17 cellular contexts compared by ENCODE assay signal in genomic region chr3:87076951-87077350, GRCh38.
A peak's percentile ranks its signal among the peaks of the same experiment; 100 is the strongest.
DNase-seq lines count a peak whose midpoint lies in the region; ATAC-seq, FAIRE-seq and TF ChIP-seq lines count a peak whose summit lies in the region.
"Had no signal": no experiment of that assay in that cellular context is flagged by ENCODE, and none has a peak within 500 bp of the region (broad histone marks: within the 10 kb centered on the region; RNA-seq: fewer than 3 reads in every experiment).

No MANE protein-coding gene starts in this region.

- H3K9me3 Mint-ChIP-seq in chondrocyte (ENCODE audit: low read depth), result no peaks in the 10 kb centered on the region

- H2AK5ac ChIP-seq in mesendoderm (ENCODE audit: low read length), result no peak overlapping the region

- WGBS in mesendoderm (ENCODE audit: extremely low coverage, insufficient coverage, low lambda C conversion rate), result no CpG with 5 or more reads among the region's 3 CpGs

- H4K5ac ChIP-seq in mesendoderm (ENCODE audit: low read length), result no peak overlapping the region

- H2BK120ac ChIP-seq in mesendoderm (ENCODE audit: low read depth, low read length), result no peak overlapping the region

- peaks cover 12% of the 10 kb centered on the region for H3K4me1 Mint-ChIP-seq in chondrocyte (ENCODE audit: low read depth)

- H3K27ac Mint-ChIP-seq in chondrocyte (ENCODE audit: unreplicated experiment), result peak overlapping the region; percentile 76
- H3K27ac Mint-ChIP-seq: activated CD8-positive, alpha-beta T cell treated with anti-CD3 and anti-CD28 coated beads, Interleukin-2, amount 10 ng/mL, durations not matched to agents 7 days and 5 days had no signal

- H3K27me3 Mint-ChIP-seq in chondrocyte (ENCODE audit: low read depth), result no peaks in the 10 kb centered on the region

- H3K27ac ChIP-seq in mesendoderm (ENCODE audit: low read depth, low read length), result no peak overlapping the region
- H3K27ac ChIP-seq: KMS-11 had no signal

- ATAC-seq in stimulated activated naive CD8-positive, alpha-beta T cell treated with anti-CD3 and anti-CD28 coated beads, Interleukin-15, Interleukin-2, amounts not matched to agents 100 U/mL and 50 U/mL, for 24 hours, result no peak
- no peak for ATAC-seq in HG03175 (IDR thresholded peaks at IDR 0.05; ENCODE audit: unreplicated experiment)
- ATAC-seq: activated CD8-positive, alpha-beta T cell treated with anti-CD3 and anti-CD28 coated beads, Interleukin-2, amount 10 ng/mL, durations not matched to agents 7 days and 5 days had no signal

- no peak overlapping the region for H3K4ac ChIP-seq in mesendoderm (ENCODE audit: low read depth, low read length)

- H3K4me3 ChIP-seq in AG10803 (ENCODE audit: low read length), result no peak overlapping the region
- H3K4me3 ChIP-seq in mesendoderm (ENCODE audit: low read length), result no peak overlapping the region

- no peak for TF ChIP-seq CTCF in AG10803 (conservative IDR thresholded peaks at IDR 0.05; ENCODE audit: low read length)
- TF ChIP-seq CTCF in chondrocyte (IDR thresholded peaks at IDR 0.05), result no peak

- FAIRE-seq in HTR-8/SVneo (lab: Jason Lieb, UNC), result peak; percentile 28

- H3K36me3 ChIP-seq in mesendoderm (ENCODE audit: control insufficient read depth, insufficient read depth, low read length), result no peaks in the 10 kb centered on the region

- DNase-seq in AG10803 (ENCODE audit: low read depth), result peak; percentile 57
- peak; percentile 38 for DNase-seq in HTR-8/SVneo (ENCODE audit: insufficient read length, low spot score)
- DNase-seq in chondrocyte (ENCODE audit: low spot score), result no peak
- DNase-seq in mesendoderm, result peak; percentile 74
- DNase-seq in islet precursor cell, result no peak
- no peak for DNase-seq in stimulated activated naive CD8-positive, alpha-beta T cell treated with anti-CD3 and anti-CD28 coated beads, Interleukin-15, Interleukin-2, amounts not matched to agents 100 U/mL and 50 U/mL, for 24 hours
- no peak for DNase-seq in retina
- DNase-seq: activated CD8-positive, alpha-beta T cell treated with anti-CD3 and anti-CD28 coated beads, Interleukin-2, amount 10 ng/mL, durations not matched to agents 7 days and 5 days; activated effector memory CD4-positive, alpha-beta T cell treated with anti-CD3 and anti-CD28 coated beads, Interleukin-2, amount 50 U/mL, for 16 hours; central memory CD4-positive, alpha-beta T cell; GDM1; NCI-H2029; NCI-H82; SIG-M5; stimulated activated CD4-positive, alpha-beta T cell treated with anti-CD3 and anti-CD28 coated beads, Interleukin-2, amount 100 ng/mL, for 24 hours had no signal

- H3K36me3 Mint-ChIP-seq in chondrocyte (ENCODE audit: low read depth), result no peaks in the 10 kb centered on the region

- no peak overlapping the region for H2BK5ac ChIP-seq in mesendoderm (ENCODE audit: low read length)

- H3K79me1 ChIP-seq in mesendoderm (ENCODE audit: low read length), result no peaks in the 10 kb centered on the region

- H3K79me2 ChIP-seq in mesendoderm (ENCODE audit: control insufficient read depth, insufficient read depth, low read length), result no peaks in the 10 kb centered on the region

- no peak overlapping the region for H3K9ac ChIP-seq in mesendoderm (ENCODE audit: low read length)
- H3K9ac ChIP-seq: KMS-11 had no signal

- no peak overlapping the region for H4K8ac ChIP-seq in mesendoderm (ENCODE audit: low read depth, low read length)

- H3K56ac ChIP-seq in mesendoderm (ENCODE audit: low read length), result no peak overlapping the region

- H3K23ac ChIP-seq in mesendoderm (ENCODE audit: low read length), result no peak overlapping the region

- H2BK15ac ChIP-seq in mesendoderm (replicated peaks; ENCODE audit: low read depth), result no peak overlapping the region

- H3K4me2 ChIP-seq in mesendoderm (ENCODE audit: low read length), result no peak overlapping the region
- H3K4me2 ChIP-seq: KMS-11 had no signal

- no peak overlapping the region for H3K18ac ChIP-seq in mesendoderm (ENCODE audit: low read length)

- no peak overlapping the region for H3K4me3 Mint-ChIP-seq in chondrocyte (ENCODE audit: unreplicated experiment)
- H3K4me3 Mint-ChIP-seq: activated CD8-positive, alpha-beta T cell treated with anti-CD3 and anti-CD28 coated beads, Interleukin-2, amount 10 ng/mL, durations not matched to agents 7 days and 5 days had no signal

- no peaks in the 10 kb centered on the region for H3K4me1 ChIP-seq in mesendoderm (ENCODE audit: control insufficient read depth, low read depth, low read length)

- no peaks in the 10 kb centered on the region for H3K27me3 ChIP-seq in mesendoderm (ENCODE audit: insufficient read depth, low read length, poor library complexity)

Comparison
In these comparisons a context has a peak if more than half of its experiments do, and no peak if none do; other contexts are left out.
1. DNase-seq: peak in AG10803 (single experiment), HTR-8/SVneo (single experiment) and mesendoderm (single experiment); none in chondrocyte (single experiment), islet precursor cell (single experiment), stimulated activated naive CD8-positive, alpha-beta T cell treated with anti-CD3 and anti-CD28 coated beads, Interleukin-15, Interleukin-2, amounts not matched to agents 100 U/mL and 50 U/mL, for 24 hours (single experiment) and retina (single experiment).